22 cellular contexts compared by ENCODE assay signal in the genomic region with DNA sequence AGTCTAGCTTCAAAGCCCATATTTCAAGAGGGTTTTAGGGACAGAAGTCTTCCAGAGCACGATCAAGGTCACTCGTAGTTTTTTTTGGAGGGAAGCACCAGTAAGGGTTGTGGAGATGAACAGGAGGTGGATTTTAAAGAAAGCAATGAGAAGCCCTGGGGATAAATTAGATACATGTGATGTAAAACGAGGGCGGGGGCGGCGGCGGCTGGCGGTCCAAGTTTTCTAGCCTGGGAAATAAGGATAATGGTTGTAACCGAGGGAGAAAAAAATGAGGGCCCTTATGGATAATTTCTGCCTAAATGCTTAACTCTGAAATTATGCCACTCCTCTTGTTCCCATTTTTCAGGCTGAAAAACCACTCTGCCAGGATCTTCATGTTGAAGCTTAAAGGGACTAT.
"Had no signal": no experiment of that assay in that cellular context is flagged by ENCODE, and none has a peak within 500 bp of the region (broad histone marks: within the 10 kb centered on the region; RNA-seq: fewer than 3 reads in every experiment).

No MANE protein-coding gene starts in this region.

- ATAC-seq: activated CD4-positive, alpha-beta T cell treated with anti-CD3 and anti-CD28 coated beads for 36 hours; activated T-cell treated with anti-CD3 and anti-CD28 coated beads, Interleukin-2, amount 50 U/mL, for 72 hours; gastrocnemius medialis; left lobe of liver; sciatic nerve; SK-N-SH treated with all-trans-retinoic acid at 6 μM for 48 hours; stimulated activated effector memory CD8-positive, alpha-beta T cell treated with anti-CD3 and anti-CD28 coated beads, Interleukin-12 subunit alpha, Interleukin-12 subunit beta, amount 100 ng/mL, for 72 hours had no signal

- H3K4me3 Mint-ChIP-seq: activated CD4-positive, alpha-beta T cell treated with anti-CD3 and anti-CD28 coated beads for 36 hours; activated naive CD4-positive, alpha-beta T cell treated with anti-CD3 and anti-CD28 coated beads for 36 hours; activated T-cell treated with anti-CD3 and anti-CD28 coated beads, Interleukin-2, amount 50 U/mL, for 72 hours; stimulated activated effector memory CD8-positive, alpha-beta T cell treated with anti-CD3 and anti-CD28 coated beads, Interleukin-12 subunit alpha, Interleukin-12 subunit beta, amount 100 ng/mL, for 72 hours had no signal

- H3K27me3 ChIP-seq: adrenal gland, ascending aorta, esophagus squamous epithelium, gastrocnemius medialis, upper lobe of left lung had no signal

- H3K27me3 Mint-ChIP-seq: activated CD4-positive, alpha-beta T cell treated with anti-CD3 and anti-CD28 coated beads for 36 hours had no signal

- H3K27ac Mint-ChIP-seq: activated naive CD4-positive, alpha-beta T cell treated with anti-CD3 and anti-CD28 coated beads for 36 hours; activated T-cell treated with anti-CD3 and anti-CD28 coated beads, Interleukin-2, amount 50 U/mL, for 72 hours had no signal

- H3K4me3 ChIP-seq: adrenal gland, ascending aorta, esophagus squamous epithelium, gastrocnemius medialis, thoracic aorta, upper lobe of left lung had no signal

- H3K36me3 ChIP-seq: adrenal gland, ascending aorta, esophagus squamous epithelium, gastrocnemius medialis, thoracic aorta, upper lobe of left lung had no signal

- H3K27ac ChIP-seq: adrenal gland, ascending aorta, esophagus squamous epithelium, thoracic aorta, upper lobe of left lung, VCaP had no signal

- DNase-seq: activated CD4-positive, alpha-beta T cell treated with anti-CD3 and anti-CD28 coated beads for 36 hours; activated CD4-positive, alpha-beta T cell treated with anti-CD3 and anti-CD28 coated beads, Interleukin-2, amount 50 U/mL, for 48 hours; activated effector memory CD4-positive, alpha-beta T cell treated with Interleukin-2 at 50 U/mL for 16 hours; activated naive CD4-positive, alpha-beta T cell treated with anti-CD3 and anti-CD28 coated beads for 36 hours; activated T-cell treated with anti-CD3 and anti-CD28 coated beads, Interleukin-2, amount 50 U/mL, for 72 hours; adrenal gland; central memory CD4-positive, alpha-beta T cell; esophagus squamous epithelium; gastrocnemius medialis; head of caudate nucleus; islet precursor cell; nucleus accumbens; small intestine; stimulated activated CD4-positive, alpha-beta T cell treated with anti-CD3 and anti-CD28 coated beads, Interleukin-2, amount 100 ng/mL, for 24 hours had no signal

- H3K9me3 ChIP-seq: adrenal gland, gastrocnemius medialis, thoracic aorta had no signal
